ENCODE assay signal across 11 cellular contexts in genomic region chr1:3785458-3786157, GRCh38. TPM values are rescaled to one million over a fixed set of nuclear protein-coding genes. Genes with fewer than 3 reads are reported as not detected.
DNase-seq lines count a peak whose midpoint lies in the region; ATAC-seq and TF ChIP-seq lines count a peak whose summit lies in the region.
"Had no signal": no experiment of that assay in that cellular context is flagged by ENCODE, and none has a peak within 500 bp of the region (broad histone marks: within the 10 kb centered on the region; RNA-seq: fewer than 3 reads in every experiment).

No MANE protein-coding gene starts in this region.

- POLR2A ChIA-PET in HEK293T (lab: Yijun Ruan, JAX): interaction anchor here (1.6 kb wide), 1 partner anchor 11 kb away, joined by 5 read pairs; the partner anchor contains the start of gene LRRC47

- H3K36me3 Mint-ChIP-seq in CD14-positive monocyte: peaks cover 68 to 88% of the 10 kb centered on the region in 2 donors

- DNase-seq in CD14-positive monocyte (ENCODE audit: low spot score) (no peak), HEK293T (ENCODE audit: extremely low spot score) (peak; percentile 58), iPS-NIHi11 (ENCODE audit: low spot score) (peak; percentile 79), DMS114 treated with DMSO at 0.1 percent for 48 hours (lab: John Stamatoyannopoulos, UW; ENCODE audit: unreplicated experiment) (no peak), NCI-H2107 (lab: John Stamatoyannopoulos, UW) (no peak), substantia nigra (lab: John Stamatoyannopoulos, UW) (no peak)
- DNase-seq: activated B cell treated with CpG ODN at 0.5 μM for 24 hours, EL had no signal

- no peak for ATAC-seq in GM21825 (IDR thresholded peaks at IDR 0.05; ENCODE audit: unreplicated experiment)
- ATAC-seq: body of pancreas had no signal

- H3K27ac Mint-ChIP-seq in CD14-positive monocyte: peak overlapping the region in 2 of 7 donors; percentile 63 to 69
- H3K27ac Mint-ChIP-seq: activated B cell treated with CpG ODN at 0.5 μM for 24 hours had no signal

- TF ChIP-seq CTCF in CD14-positive monocyte (IDR thresholded peaks at IDR 0.05): peak; percentile 10
- peak; percentile 65 for TF ChIP-seq CTCF in VCaP (conservative IDR thresholded peaks at IDR 0.05)

- H3K4me1 Mint-ChIP-seq in CD14-positive monocyte: peaks cover 14% of the 10 kb centered on the region

- H3K27ac ChIP-seq in VCaP (no peak overlapping the region), substantia nigra (ENCODE audit: low read depth, low read length, poor library complexity, severe bottlenecking) (no peak overlapping the region)
- H3K27ac ChIP-seq: body of pancreas had no signal

- H3K9me3 Mint-ChIP-seq in CD14-positive monocyte: no peaks in the 10 kb centered on the region
- H3K9me3 Mint-ChIP-seq: activated B cell treated with CpG ODN at 0.5 μM for 24 hours had no signal

- CTCF ChIA-PET in HEK293T (lab: Yijun Ruan, JAX): interaction anchor here (0.7 kb wide), 3 partner anchors 99 to 1200 kb away, joined by 3 to 6 read pairs (median 5); no protein-coding TSS in a partner anchor

- H3K4me3 Mint-ChIP-seq in CD14-positive monocyte: no peak overlapping the region
- H3K4me3 Mint-ChIP-seq: activated B cell treated with CpG ODN at 0.5 μM for 24 hours had no signal

- H3K27me3 Mint-ChIP-seq in CD14-positive monocyte (ENCODE audit: low read depth in 3 of 3): peaks cover 0 to 1% (median 0%) of the 10 kb centered on the region in 3 donors
- H3K27me3 Mint-ChIP-seq: activated B cell treated with CpG ODN at 0.5 μM for 24 hours had no signal

- intact Hi-C loops in CD14-positive monocyte (cut with micrococcal nuclease): no loop called here

TF ChIP-seq in HEK293T, 16 proteins besides CTCF, POLR2A, EP300 and RAD21:
- no peak for TF ChIP-seq BHLHE40 (IDR thresholded peaks at IDR 0.05; ENCODE audit: borderline replicate concordance)
- no peak for TF ChIP-seq ZNF384 (IDR thresholded peaks at IDR 0.05)
- TF ChIP-seq SUZ12 (IDR thresholded peaks at IDR 0.05): no peak
- no peak for TF ChIP-seq CTBP1 (IDR thresholded peaks at IDR 0.05; ENCODE audit: borderline replicate concordance)
- no peak for TF ChIP-seq ELF4 (IDR thresholded peaks at IDR 0.05)
- no peak for TF ChIP-seq HDGF (IDR thresholded peaks at IDR 0.05; ENCODE audit: borderline replicate concordance)
- TF ChIP-seq ARNT (IDR thresholded peaks at IDR 0.05): no peak
- TF ChIP-seq TARDBP (IDR thresholded peaks at IDR 0.05): no peak
- TF ChIP-seq FOXK2 (IDR thresholded peaks at IDR 0.05): no peak
- TF ChIP-seq NFRKB (IDR thresholded peaks at IDR 0.05): no peak

RNA-seq across cellular contexts. Expression of gene LRRC47, which starts 10.7 kb away (rescaled TPM):
- polyA plus RNA-seq in CD14-positive monocyte: 10 to 100 TPM; 18.0 to 24.8 TPM

RNA-seq across cellular contexts. Expression of gene SMIM1, which starts 13.1 kb away (rescaled TPM):
- polyA plus RNA-seq in CD14-positive monocyte: 1 to 10 TPM; 1.1 to 1.4 TPM

RNA-seq across cellular contexts. Expression of gene CCDC27, which starts 33.4 kb away (rescaled TPM):
- polyA plus RNA-seq in CD14-positive monocyte: not detected

Comparison
In these comparisons a context has a peak if more than half of its experiments do, and no peak if none do; other contexts are left out.
1. DNase-seq: peak in HEK293T (single experiment) and iPS-NIHi11 (single experiment); none in CD14-positive monocyte (single experiment), DMS114 treated with DMSO at 0.1 percent for 48 hours (single experiment), NCI-H2107 (single experiment) and substantia nigra (0 of 49).